In the genomic region with DNA sequence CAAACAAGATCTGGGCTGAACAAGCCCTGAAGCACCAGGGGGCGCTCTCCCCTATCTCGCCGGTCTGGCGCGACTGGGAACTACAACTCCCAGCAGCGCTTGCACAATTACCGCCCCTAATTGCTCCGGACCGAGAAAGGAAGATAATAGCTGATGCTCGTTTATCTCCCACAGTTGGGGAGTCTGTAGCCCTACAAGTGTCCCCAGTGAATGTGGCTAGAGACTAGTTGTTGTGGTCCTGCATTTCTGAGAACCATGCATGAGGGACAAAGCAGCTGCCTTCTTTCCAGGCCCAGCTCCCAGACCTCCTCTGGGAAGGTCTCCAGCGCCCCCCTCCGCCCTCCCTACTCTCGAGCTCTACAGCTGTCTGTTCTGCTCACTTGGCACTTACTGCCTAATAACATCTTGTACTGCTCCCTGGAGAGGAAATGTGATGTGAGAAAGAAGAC, we compare ENCODE assay signal across 8 cellular contexts. TPM values are rescaled to one million over a fixed set of nuclear protein-coding genes. Genes with fewer than 3 reads are reported as not detected.
DNase-seq lines count a peak whose midpoint lies in the region; ATAC-seq, FAIRE-seq and TF ChIP-seq lines count a peak whose summit lies in the region.

No MANE protein-coding gene starts in this region.

- peak; percentile 75 for FAIRE-seq in keratinocyte (lab: Jason Lieb, UNC)

- H3K4me3 ChIP-seq in GM12875 (ENCODE audit: low read depth, low read length) (no peak overlapping the region), keratinocyte (ENCODE audit: control insufficient read depth in 2 of 3, extremely low read depth in 1 of 3, insufficient read depth in 2 of 3, low read depth in 1 of 3, low read length in 3 of 3) (peak overlapping the region in 2 of 3 experiments; percentile 12 to 64)

- DNase-seq in NCI-H446 (lab: John Stamatoyannopoulos, UW) (peak; percentile 91 to 92), caudate nucleus (lab: John Stamatoyannopoulos, UW) (peak; percentile 52 to 97 (median 90)), keratinocyte (ENCODE audit: low read depth, low spot score) (no peak)
- DNase-seq in activated CD4-positive, CD25-positive, alpha-beta regulatory T cell (lab: John Stamatoyannopoulos, UW), result peak; percentile 80 to 92 (median 84)
- peak; percentile 93 for DNase-seq in stimulated activated CD4-positive, alpha-beta T cell treated with anti-CD3 and anti-CD28 coated beads, Interleukin-12 subunit alpha, Interleukin-12 subunit beta, amount 100 ng/mL, for 4 hours

- H3K4me1 ChIP-seq in keratinocyte (ENCODE audit: control insufficient read depth, extremely low read depth, insufficient read depth, low read length), result peaks cover 21% of the 10 kb centered on the region

- no peaks in the 10 kb centered on the region for H3K9me3 ChIP-seq in keratinocyte (ENCODE audit: control insufficient read depth, low read depth, low read length)

- peak; percentile 85 for ATAC-seq in HG03135 (IDR thresholded peaks at IDR 0.05; ENCODE audit: unreplicated experiment)
- no peak for ATAC-seq in HG03521 (IDR thresholded peaks at IDR 0.05; ENCODE audit: unreplicated experiment)

- H3K9me1 ChIP-seq in keratinocyte (ENCODE audit: control insufficient read depth, extremely low read depth, insufficient read depth, low read length), result peaks cover 2% of the 10 kb centered on the region

- H3K27ac ChIP-seq in caudate nucleus (ENCODE audit: low read depth, low read length), result peak overlapping the region; percentile 94
- no peak overlapping the region for H3K27ac ChIP-seq in keratinocyte (ENCODE audit: control insufficient read depth, insufficient read depth, low read length)

- H3K79me2 ChIP-seq in keratinocyte (ENCODE audit: control insufficient read depth, insufficient read depth, low read length), result no peaks in the 10 kb centered on the region

- peak overlapping the region; percentile 84 for H2AFZ ChIP-seq in keratinocyte (ENCODE audit: control insufficient read depth, low read length)

- TF ChIP-seq CTCF in GM12875 (IDR thresholded peaks at IDR 0.05; ENCODE audit: borderline replicate concordance, insufficient read depth, low read depth, low read length), result peak; percentile 91
- peak; percentile 82 to 95 (median 87) for TF ChIP-seq CTCF in keratinocyte (optimal IDR thresholded peaks at IDR 0.05 in 1 of 3, IDR thresholded peaks at IDR 0.05 in 1 of 3, conservative IDR thresholded peaks at IDR 0.05 in 1 of 3; ENCODE audit: extremely low read depth in 1 of 3, insufficient read depth in 2 of 3, low read length in 3 of 3)

- H4K20me1 ChIP-seq in keratinocyte (ENCODE audit: control insufficient read depth, extremely low read depth, insufficient read depth, low read length), result no peaks in the 10 kb centered on the region

- dilution Hi-C loops in keratinocyte (cut with MboI; ENCODE audit: extremely low pct_ligation_motif_present, low sequenced_read_pairs), result no loop called here

- peak overlapping the region; percentile 81 for H3K4me2 ChIP-seq in keratinocyte (ENCODE audit: control insufficient read depth, extremely low read depth, insufficient read depth, low read depth, low read length)

- H3K9ac ChIP-seq in keratinocyte (ENCODE audit: control insufficient read depth, extremely low read depth, insufficient read depth, low read length), result no peak overlapping the region

- no peaks in the 10 kb centered on the region for H3K36me3 ChIP-seq in keratinocyte (ENCODE audit: control insufficient read depth in 2 of 2, extremely low read depth in 1 of 2, insufficient read depth in 2 of 2, low read length in 2 of 2)

- H3K27me3 ChIP-seq in keratinocyte (ENCODE audit: control insufficient read depth, extremely low read depth, insufficient read depth, low read length), result peaks cover 20% of the 10 kb centered on the region

RNA-seq across cellular contexts. Expression of gene NRXN2, which starts 34.4 kb away (rescaled TPM):
- polyA plus RNA-seq in keratinocyte, result not detected in 3 replicates
- not detected for polyA plus RNA-seq in keratinocyte (2011; ENCODE audit: low read depth)
- polyA plus RNA-seq in keratinocyte (2011; cell fraction: cytosol; rRNA removed), result not detected in 2 replicates
- not detected in 2 replicates for polyA plus RNA-seq in keratinocyte (2011; cell fraction: nucleus; rRNA removed)
- polyA plus RNA-seq in keratinocyte (2012; ENCODE audit: low replicate concordance), result not detected in 2 replicates
- not detected in 3 replicates for polyA minus RNA-seq in keratinocyte
- polyA minus RNA-seq in keratinocyte (2011; cell fraction: cytosol; rRNA and poly(A)+ RNA removed), result not detected
- not detected in 2 replicates for polyA minus RNA-seq in keratinocyte (2011; cell fraction: nucleus; rRNA and poly(A)+ RNA removed)

RNA-seq across cellular contexts. Expression of gene RASGRP2, which starts 55.4 kb away (rescaled TPM):
- polyA plus RNA-seq in keratinocyte, result 0.35 to 0.49 TPM (median 0.49 TPM) in 3 replicates
- not detected for polyA plus RNA-seq in keratinocyte (2011; ENCODE audit: low read depth)
- 0.23 and 0.34 TPM in 2 replicates for polyA plus RNA-seq in keratinocyte (2011; cell fraction: cytosol; rRNA removed)
- polyA plus RNA-seq in keratinocyte (2011; cell fraction: nucleus; rRNA removed), result 0.43 and 1.0 TPM in 2 replicates
- 0.11 and 0.47 TPM in 2 replicates for polyA plus RNA-seq in keratinocyte (2012; ENCODE audit: low replicate concordance)
- polyA minus RNA-seq in keratinocyte, result 0.33 TPM in 1 of 3 replicates, not detected in the others
- not detected for polyA minus RNA-seq in keratinocyte (2011; cell fraction: cytosol; rRNA and poly(A)+ RNA removed)
- polyA minus RNA-seq in keratinocyte (2011; cell fraction: nucleus; rRNA and poly(A)+ RNA removed), result not detected in 2 replicates
